ENCODE assay signal across 10 cellular contexts in the genomic region with DNA sequence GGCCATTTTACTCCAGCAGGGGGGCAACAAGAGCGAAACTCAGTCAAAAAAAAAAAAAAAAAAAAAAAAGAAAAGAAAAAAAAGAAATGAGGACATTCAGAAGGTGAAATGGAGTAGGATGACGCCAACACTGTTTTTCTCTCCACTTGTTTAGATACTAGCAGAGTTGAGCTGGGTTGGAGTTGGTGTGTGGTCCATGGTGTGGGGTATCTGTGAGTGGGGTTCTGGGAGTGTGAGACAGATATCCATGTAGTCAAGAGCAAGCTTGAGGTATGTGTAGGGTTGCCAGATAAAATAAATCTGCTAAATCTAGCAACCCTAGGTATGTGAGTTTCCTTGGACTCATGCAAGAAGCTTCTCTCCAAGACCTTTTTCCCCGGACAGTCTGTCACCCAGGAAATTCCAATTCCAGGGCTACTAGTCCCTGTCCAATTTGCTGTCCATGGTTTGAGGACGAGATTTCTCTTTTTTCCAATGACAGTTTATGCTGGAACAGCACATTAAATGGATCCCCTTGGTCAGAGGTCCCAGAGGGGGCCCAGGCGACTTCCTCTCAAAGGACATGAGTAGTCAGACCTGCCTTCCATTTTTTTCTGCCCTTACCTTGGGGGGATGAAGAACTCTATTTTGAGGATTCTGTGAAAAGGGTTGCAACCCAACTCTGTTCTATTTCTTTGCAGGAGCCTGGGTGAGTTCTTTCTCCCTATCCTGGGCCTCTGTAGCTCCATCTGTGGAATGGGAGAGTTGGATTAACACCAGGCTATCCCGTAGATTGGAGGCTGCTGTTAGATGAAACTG. TPM values are rescaled to one million over a fixed set of nuclear protein-coding genes. Genes with fewer than 3 reads are reported as not detected.
DNase-seq lines count a peak whose midpoint lies in the region; ATAC-seq and TF ChIP-seq lines count a peak whose summit lies in the region.
"Had no signal": no experiment of that assay in that cellular context is flagged by ENCODE, and none has a peak within 500 bp of the region (broad histone marks: within the 10 kb centered on the region; RNA-seq: fewer than 3 reads in every experiment).

No MANE protein-coding gene starts in this region.

- peaks cover 50% of the 10 kb centered on the region for H3K4me1 ChIP-seq in SJSA1 (replicated peaks)

- H3K4me3 ChIP-seq in SJSA1 = peak overlapping the region; percentile 95

- H3K27me3 Mint-ChIP-seq in activated naive CD4-positive, alpha-beta T cell treated with anti-CD3 and anti-CD28 coated beads, Interleukin-2, amount 10 ng/mL, durations not matched to agents 7 days and 5 days = peaks cover 64% of the 10 kb centered on the region
- H3K27me3 Mint-ChIP-seq in endothelial cell (ENCODE audit: unreplicated experiment) = peaks cover 25% of the 10 kb centered on the region
- H3K27me3 Mint-ChIP-seq in type B pancreatic cell = peaks cover 66% of the 10 kb centered on the region

- CTCF ChIA-PET in activated naive CD4-positive, alpha-beta T cell treated with anti-CD3 and anti-CD28 coated beads, Interleukin-2, amount 10 ng/mL, durations not matched to agents 7 days and 5 days (lab: Charles Lee) = interaction anchor here (0.6 to 5.3 kb wide), 21 partner anchors 8 to 757 kb away, joined by 3 to 36 read pairs (median 4); no protein-coding TSS in a partner anchor

- ATAC-seq in HG02610 (IDR thresholded peaks at IDR 0.05; ENCODE audit: unreplicated experiment) = no peak

- H3K9me3 Mint-ChIP-seq in activated naive CD4-positive, alpha-beta T cell treated with anti-CD3 and anti-CD28 coated beads, Interleukin-2, amount 10 ng/mL, durations not matched to agents 7 days and 5 days = no peaks in the 10 kb centered on the region
- H3K9me3 Mint-ChIP-seq in endothelial cell (ENCODE audit: unreplicated experiment) = no peaks in the 10 kb centered on the region
- no peaks in the 10 kb centered on the region for H3K9me3 Mint-ChIP-seq in type B pancreatic cell

- peak overlapping the region; percentile 93 for H3K4me3 Mint-ChIP-seq in activated naive CD4-positive, alpha-beta T cell treated with anti-CD3 and anti-CD28 coated beads, Interleukin-2, amount 10 ng/mL, durations not matched to agents 7 days and 5 days
- peak overlapping the region; percentile 87 for H3K4me3 Mint-ChIP-seq in endothelial cell (ENCODE audit: unreplicated experiment)
- peak overlapping the region; percentile 92 for H3K4me3 Mint-ChIP-seq in type B pancreatic cell

- no peaks in the 10 kb centered on the region for H3K9me3 ChIP-seq in SJSA1 (replicated peaks)

- peaks cover 40% of the 10 kb centered on the region for H3K36me3 Mint-ChIP-seq in activated naive CD4-positive, alpha-beta T cell treated with anti-CD3 and anti-CD28 coated beads, Interleukin-2, amount 10 ng/mL, durations not matched to agents 7 days and 5 days
- H3K36me3 Mint-ChIP-seq in endothelial cell (ENCODE audit: low read depth, unreplicated experiment) = no peaks in the 10 kb centered on the region
- H3K36me3 Mint-ChIP-seq in type B pancreatic cell = no peaks in the 10 kb centered on the region

- H3K27me3 ChIP-seq in SJSA1 (replicated peaks) = no peaks in the 10 kb centered on the region

- peak overlapping the region; percentile 89 for H3K27ac ChIP-seq in SJSA1

- H3K4me1 Mint-ChIP-seq in activated naive CD4-positive, alpha-beta T cell treated with anti-CD3 and anti-CD28 coated beads, Interleukin-2, amount 10 ng/mL, durations not matched to agents 7 days and 5 days = peaks cover 45% of the 10 kb centered on the region
- H3K4me1 Mint-ChIP-seq in endothelial cell (ENCODE audit: unreplicated experiment) = peaks cover 40% of the 10 kb centered on the region
- peaks cover 36% of the 10 kb centered on the region for H3K4me1 Mint-ChIP-seq in type B pancreatic cell (ENCODE audit: unreplicated experiment)

- no peak overlapping the region for H3K27ac Mint-ChIP-seq in activated naive CD4-positive, alpha-beta T cell treated with anti-CD3 and anti-CD28 coated beads, Interleukin-2, amount 10 ng/mL, durations not matched to agents 7 days and 5 days
- H3K27ac Mint-ChIP-seq in endothelial cell (ENCODE audit: unreplicated experiment) (peak overlapping the region; percentile 53), type B pancreatic cell (peak overlapping the region; percentile 74)

- no peak for DNase-seq in activated naive CD4-positive, alpha-beta T cell treated with anti-CD3 and anti-CD28 coated beads, Interleukin-2, amount 10 ng/mL, durations not matched to agents 7 days and 5 days
- DNase-seq in activated naive CD4-positive, alpha-beta T cell treated with anti-CD3 and anti-CD28 coated beads, Interleukin-2, amount 50 U/mL, for 16 hours = no peak
- peak; percentile 97 to 98 for DNase-seq in SJSA1 (ENCODE audit: low read depth in 1 of 2, low spot score in 2 of 2)
- no peak for DNase-seq in endothelial cell (ENCODE audit: low spot score)
- DNase-seq in type B pancreatic cell (ENCODE audit: extremely low spot score, unreplicated experiment) = no peak
- DNase-seq in COLO668 (lab: John Stamatoyannopoulos, UW; ENCODE audit: unreplicated experiment) = no peak
- DNase-seq in NAMALWA (ENCODE audit: low spot score) = no peak

- TF ChIP-seq CTCF in endothelial cell (IDR thresholded peaks at IDR 0.05; ENCODE audit: unreplicated experiment) = no peak
- TF ChIP-seq CTCF in type B pancreatic cell (conservative IDR thresholded peaks at IDR 0.05) = no peak

- H3K36me3 ChIP-seq in SJSA1 = peaks cover 83% of the 10 kb centered on the region

RNA-seq across cellular contexts. Expression of gene FOXD2, which starts 2.1 kb away (rescaled TPM):
- 10.7 and 12.9 TPM in 2 replicates for total RNA-seq in SJSA1 (2014; rRNA removed; shearing (Covaris generic))
- 0.15 TPM for total RNA-seq in endothelial cell (ENCODE audit: unreplicated experiment)
- total RNA-seq in type B pancreatic cell (ENCODE audit: low replicate concordance) = 0.64 and 4.9 TPM in 2 replicates

RNA-seq across cellular contexts. Expression of gene FOXE3, which starts 19.6 kb away (rescaled TPM):
- not detected in 2 replicates for total RNA-seq in SJSA1 (2014; rRNA removed; shearing (Covaris generic))
- total RNA-seq in endothelial cell (ENCODE audit: unreplicated experiment) (not detected), type B pancreatic cell (ENCODE audit: low replicate concordance) (0.14 TPM in 1 of 2 replicates, not detected in the other)
- total RNA-seq: left colon, pulmonary artery endothelial cell had no signal

Comparison
In these comparisons a context has a peak if more than half of its experiments do, and no peak if none do; other contexts are left out.
1. DNase-seq: peak in SJSA1 (2 of 2); none in activated naive CD4-positive, alpha-beta T cell treated with anti-CD3 and anti-CD28 coated beads, Interleukin-2, amount 10 ng/mL, durations not matched to agents 7 days and 5 days (single experiment), activated naive CD4-positive, alpha-beta T cell treated with anti-CD3 and anti-CD28 coated beads, Interleukin-2, amount 50 U/mL, for 16 hours (single experiment), endothelial cell (single experiment), type B pancreatic cell (single experiment), COLO668 (single experiment) and NAMALWA (single experiment).
2. Peak in every context shown above with its lines, with median percentiles within 50 percentile points of each other: H3K4me3 Mint-ChIP-seq.